14 cellular contexts compared by ENCODE assay signal in the genomic region with DNA sequence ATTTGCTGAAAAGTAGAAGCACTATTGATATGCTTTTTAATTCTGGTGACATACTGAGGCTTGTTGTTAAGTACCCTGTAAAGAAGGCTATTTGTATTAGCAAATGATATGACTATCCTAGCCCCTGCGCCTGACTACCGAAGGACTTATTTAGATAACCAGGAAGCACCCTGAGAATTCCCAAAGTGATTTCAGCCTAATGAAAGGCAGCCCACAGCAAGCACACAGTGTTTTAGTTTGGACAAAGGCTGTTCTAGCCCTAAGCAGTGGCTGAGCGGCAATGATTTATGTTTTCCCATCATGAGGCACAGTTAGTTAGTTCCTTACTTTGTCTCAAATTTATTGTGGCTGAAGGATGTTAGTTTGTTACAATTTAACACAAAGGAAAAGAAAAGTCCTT.
"Had no signal": no experiment of that assay in that cellular context is flagged by ENCODE, and none has a peak within 500 bp of the region (broad histone marks: within the 10 kb centered on the region; RNA-seq: fewer than 3 reads in every experiment).

No MANE protein-coding gene starts in this region.

- H3K4me3 ChIP-seq: gastrocnemius medialis, left ventricle myocardium inferior, lower lobe of right lung, right atrium auricular region had no signal

- H3K9me3 Mint-ChIP-seq: natural killer cell treated with Interleukin-12 subunit alpha and Interleukin-12 subunit beta and Interleukin-15 and Interleukin-18, amount 100 ng/mL, for 72 hours had no signal

- H3K27me3 Mint-ChIP-seq: natural killer cell treated with Interleukin-12 subunit alpha and Interleukin-12 subunit beta and Interleukin-15 and Interleukin-18, amount 100 ng/mL, for 72 hours had no signal

- H3K9me3 ChIP-seq: gastrocnemius medialis, left ventricle myocardium inferior, lower lobe of right lung, neutrophil, right atrium auricular region had no signal

- H3K27me3 ChIP-seq: gastrocnemius medialis, neutrophil, right atrium auricular region had no signal

- H3K27ac ChIP-seq: gastrocnemius medialis, left ventricle myocardium inferior, lower lobe of right lung, neutrophil had no signal

- ATAC-seq: esophagus mucosa; gastrocnemius medialis; lower lobe of right lung; natural killer cell treated with Interleukin-12 subunit alpha and Interleukin-12 subunit beta and Interleukin-15 and Interleukin-18, amount 100 ng/mL, for 72 hours had no signal

- H3K36me3 Mint-ChIP-seq: natural killer cell treated with Interleukin-12 subunit alpha and Interleukin-12 subunit beta and Interleukin-15 and Interleukin-18, amount 100 ng/mL, for 72 hours had no signal

- DNase-seq: effector memory CD4-positive, alpha-beta T cell; gastrocnemius medialis; islet precursor cell; left ventricle myocardium inferior; lower lobe of right lung; mesenchymal stem cell; midbrain; small intestine; stimulated activated CD4-positive, alpha-beta T cell treated with anti-CD3 and anti-CD28 coated beads, Interleukin-12 subunit alpha, Interleukin-12 subunit beta, amount 100 ng/mL, for 4 hours; stimulated activated naive CD4-positive, alpha-beta T cell treated with Interleukin-2 at 50 U/mL for 16 hours had no signal

- H3K4me1 ChIP-seq: gastrocnemius medialis, lower lobe of right lung, right atrium auricular region had no signal

- H3K4me3 Mint-ChIP-seq: natural killer cell treated with Interleukin-12 subunit alpha and Interleukin-12 subunit beta and Interleukin-15 and Interleukin-18, amount 100 ng/mL, for 72 hours had no signal

- H3K27ac Mint-ChIP-seq: natural killer cell treated with Interleukin-12 subunit alpha and Interleukin-12 subunit beta and Interleukin-15 and Interleukin-18, amount 100 ng/mL, for 72 hours had no signal

- H3K36me3 ChIP-seq: gastrocnemius medialis, left ventricle myocardium inferior, lower lobe of right lung, neutrophil, right atrium auricular region had no signal
